ENCODE assay signal across 13 cellular contexts in the genomic region with DNA sequence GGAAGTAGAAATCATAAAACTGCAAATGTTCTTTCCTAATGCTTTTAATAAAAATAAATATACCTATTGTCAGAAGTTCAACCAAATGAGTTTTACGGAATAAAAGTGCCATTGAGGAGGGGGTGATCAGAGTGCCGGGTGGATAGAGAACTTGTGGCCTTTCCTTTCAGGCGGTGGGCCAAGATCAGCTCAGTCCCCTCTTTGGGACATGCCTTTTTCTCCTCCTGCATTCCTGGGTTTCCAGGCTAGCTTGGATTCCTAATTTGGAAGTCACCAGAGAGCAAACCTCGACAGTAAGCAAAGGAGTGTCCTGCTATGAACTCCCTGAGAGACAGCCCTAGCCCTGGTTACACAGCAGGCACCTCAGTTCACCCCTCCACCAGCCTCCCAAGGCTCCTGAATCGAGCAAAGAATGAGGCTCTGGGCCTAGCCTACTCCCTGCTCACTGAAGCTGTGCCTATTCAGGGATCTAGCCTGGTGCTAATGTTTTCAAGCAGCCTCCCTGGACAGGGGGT.
DNase-seq lines count a peak whose midpoint lies in the region; ATAC-seq and TF ChIP-seq lines count a peak whose summit lies in the region.
"Had no signal": no experiment of that assay in that cellular context is flagged by ENCODE, and none has a peak within 500 bp of the region (broad histone marks: within the 10 kb centered on the region; RNA-seq: fewer than 3 reads in every experiment).

No MANE protein-coding gene starts in this region.

- TF ChIP-seq POLR2A in uterus (IDR thresholded peaks at IDR 0.05): no peak

- no peak overlapping the region for H2AK5ac ChIP-seq in H9 (ENCODE audit: insufficient read length, low read length)

- H3K9me3 ChIP-seq in uterus (peaks cover 0 to 7% of the 10 kb centered on the region in 2 donors), H9 (ENCODE audit: control insufficient read depth, low read depth, low read length) (no peaks in the 10 kb centered on the region)
- H3K9me3 ChIP-seq: pancreas had no signal

- no peak overlapping the region for H3T11ph ChIP-seq in H9 (ENCODE audit: low read length)

- H3K27me3 ChIP-seq in uterus: no peaks in the 10 kb centered on the region
- H3K27me3 ChIP-seq in H9 (ENCODE audit: insufficient read depth, low read length): no peaks in the 10 kb centered on the region
- H3K27me3 ChIP-seq: pancreas had no signal

- intact Hi-C loops in uterus (cut with DNase I; ENCODE audit: low total_unique reads): no loop called here

- no peak overlapping the region for H2BK15ac ChIP-seq in H9 (ENCODE audit: low read depth, low read length)

- no peak overlapping the region for H3K4ac ChIP-seq in H9 (ENCODE audit: low read depth, low read length)

- no peak overlapping the region for H3K56ac ChIP-seq in H9 (ENCODE audit: insufficient read length, low read depth, low read length)

- no peak overlapping the region for H4K5ac ChIP-seq in H9 (ENCODE audit: insufficient read length, low read depth, low read length)

- TF ChIP-seq CTCF in chondrocyte (IDR thresholded peaks at IDR 0.05): no peak
- TF ChIP-seq CTCF in uterus (IDR thresholded peaks at IDR 0.05): no peak
- TF ChIP-seq CTCF in H9 (conservative IDR thresholded peaks at IDR 0.05): no peak

- H3K9me3 Mint-ChIP-seq in chondrocyte (ENCODE audit: low read depth): peaks cover 3% of the 10 kb centered on the region
- H3K9me3 Mint-ChIP-seq in H9: peaks cover 5 to 9% of the 10 kb centered on the region in 2 experiments; a peak in 4 of 5 replicates

- no peaks in the 10 kb centered on the region for H3K36me3 ChIP-seq in uterus
- H3K36me3 ChIP-seq: pancreas had no signal

- no peak overlapping the region for H2BK120ac ChIP-seq in H9 (ENCODE audit: low read depth, low read length, poor library complexity, severe bottlenecking)

- H3K4me1 ChIP-seq in uterus (peaks cover 0 to 23% of the 10 kb centered on the region in 2 donors), H9 (ENCODE audit: insufficient read depth, low read length) (no peaks in the 10 kb centered on the region)
- H3K4me1 ChIP-seq: pancreas had no signal

- H3K27ac Mint-ChIP-seq in chondrocyte (ENCODE audit: unreplicated experiment): peak overlapping the region; percentile 83
- no peak overlapping the region for H3K27ac Mint-ChIP-seq in H9

- H3K4me2 ChIP-seq in H9 (ENCODE audit: insufficient read depth, insufficient read length, low read length): no peak overlapping the region

- H3K36me3 Mint-ChIP-seq in chondrocyte (ENCODE audit: low read depth) (no peaks in the 10 kb centered on the region), H9 (ENCODE audit: insufficient read depth in 1 of 3, low read depth in 3 of 3) (peaks cover 0 to 7% (median 0%) of the 10 kb centered on the region in 3 experiments; a peak in 2 of 7 replicates)

- no peaks in the 10 kb centered on the region for H4K20me1 ChIP-seq in H9 (ENCODE audit: control insufficient read depth, insufficient read depth, insufficient read length)

- H3K14ac ChIP-seq in H9 (ENCODE audit: insufficient read depth, low read length): no peak overlapping the region

- no peak overlapping the region for H2BK5ac ChIP-seq in H9 (ENCODE audit: insufficient read length, low read length)

- H3K4me3 ChIP-seq in uterus: no peak overlapping the region
- H3K4me3 ChIP-seq: pancreas had no signal

- no peak overlapping the region for H4K91ac ChIP-seq in H9 (ENCODE audit: insufficient read length, low read depth, low read length)

- no peak overlapping the region for H4K8ac ChIP-seq in H9 (replicated peaks; ENCODE audit: insufficient read length, low read depth, low read length)

- no peak for ATAC-seq in HG02678 (IDR thresholded peaks at IDR 0.05; ENCODE audit: unreplicated experiment)
- ATAC-seq in HG03159 (IDR thresholded peaks at IDR 0.05; ENCODE audit: unreplicated experiment): no peak
- ATAC-seq: PC-3 had no signal

- H2AFZ ChIP-seq in H9 (ENCODE audit: low read length): no peak overlapping the region

- no peak overlapping the region for H2BK12ac ChIP-seq in H9 (ENCODE audit: insufficient read length, low read depth, low read length)

- no peak overlapping the region for H3K9ac ChIP-seq in H9 (ENCODE audit: extremely low read depth, insufficient read length, low read length)

- DNase-seq in NCI-H82 (lab: John Stamatoyannopoulos, UW) (peak; percentile 20), NCI-H82 treated with DMSO at 0.1 percent for 48 hours (lab: John Stamatoyannopoulos, UW; ENCODE audit: unreplicated experiment) (no peak), chondrocyte (ENCODE audit: low spot score) (no peak), kidney tubule cell (ENCODE audit: low spot score) (peak; percentile 21), uterus (peak in 1 of 2 donors; percentile 46), H9 (no peak)
- DNase-seq: GF-D8, NCI-H2029 treated with DMSO at 0.1 percent for 48 hours, pancreas, PC-3 had no signal

- H3K4me3 Mint-ChIP-seq in chondrocyte (ENCODE audit: unreplicated experiment) (no peak overlapping the region), H9 (no peak overlapping the region)

- H3K4me1 Mint-ChIP-seq in chondrocyte (ENCODE audit: low read depth) (peaks cover 43% of the 10 kb centered on the region), H9 (peaks cover 7% of the 10 kb centered on the region in 2 experiments)

- H3K27ac ChIP-seq in uterus (peak overlapping the region; percentile 59 to 82), H9 (ENCODE audit: insufficient read length, low read depth, low read length) (no peak overlapping the region)
- H3K27ac ChIP-seq: 22Rv1, pancreas had no signal

- no peaks in the 10 kb centered on the region for H3K79me2 ChIP-seq in H9 (ENCODE audit: insufficient read depth, low read length)

- H2BK20ac ChIP-seq in H9 (ENCODE audit: low read depth, low read length, poor library complexity, severe bottlenecking): no peak overlapping the region

- H3K23me2 ChIP-seq in H9 (ENCODE audit: insufficient read length, low read depth, low read length, poor library complexity, severe bottlenecking): no peaks in the 10 kb centered on the region

- H3K23ac ChIP-seq in H9 (ENCODE audit: insufficient read length, low read depth, low read length): no peak overlapping the region

- no peak overlapping the region for H3K18ac ChIP-seq in H9 (ENCODE audit: insufficient read length, low read depth, low read length)

- H3K79me1 ChIP-seq in H9 (ENCODE audit: insufficient read depth, low read depth, low read length, poor library complexity, severe bottlenecking): no peaks in the 10 kb centered on the region

- H3K27me3 Mint-ChIP-seq in chondrocyte (ENCODE audit: low read depth): no peaks in the 10 kb centered on the region
- H3K27me3 Mint-ChIP-seq in H9 (ENCODE audit: low read depth): peaks cover 3% of the 10 kb centered on the region

- no CpG with 5 or more reads among the region's 5 CpGs for WGBS in H9 (ENCODE audit: extremely low coverage, insufficient read length, low lambda C conversion rate)

Comparison
In these comparisons a context has a peak if more than half of its experiments do, and no peak if none do; other contexts are left out.
1. DNase-seq: peak in NCI-H82 (single experiment) and kidney tubule cell (single experiment); none in NCI-H82 treated with DMSO at 0.1 percent for 48 hours (single experiment), chondrocyte (single experiment) and H9 (single experiment).